8 cellular contexts compared by ENCODE assay signal in genomic region chr19:2427323-2428026, GRCh38. TPM values are rescaled to one million over a fixed set of nuclear protein-coding genes. Genes with fewer than 3 reads are reported as not detected.
DNase-seq lines count a peak whose midpoint lies in the region; ATAC-seq and TF ChIP-seq lines count a peak whose summit lies in the region.

TSS of gene TIMM13 (minus strand) at chr19:2427586. CDS start at chr19:2427533, 53 bp downstream.

- DNase-seq in ELR (ENCODE audit: low read depth) (peak; percentile 96), H9 (peak; percentile 98), MG63 (peak; percentile 90), SHP77 (lab: John Stamatoyannopoulos, UW) (peak; percentile 92 to 96), fibroblast of peridontal ligament (ENCODE audit: extremely low read depth) (peak; percentile 95)
- DNase-seq in activated T-helper 9 cell treated with anti-CD3 and anti-CD28 coated beads, Interleukin-2, amount 50 U/mL, for 16 hours (ENCODE audit: low read depth) = peak; percentile 95
- peak; percentile 98 for DNase-seq in natural killer cell treated with Interleukin-12 subunit alpha and Interleukin-12 subunit beta and Interleukin-15 and Interleukin-18, amount 100 ng/mL, for 72 hours (ENCODE audit: low spot score)
- peak; percentile 92 for DNase-seq in stimulated activated naive CD4-positive, alpha-beta T cell treated with Interleukin-2 at 50 U/mL for 16 hours (lab: John Stamatoyannopoulos, UW)

- no peaks in the 10 kb centered on the region; the same call in 1 of the 2 replicates for H3K4me1 ChIP-seq in H9 (ENCODE audit: insufficient read depth, low read length)

- H4K20me1 ChIP-seq in H9 (ENCODE audit: control insufficient read depth, insufficient read depth, insufficient read length) = no peaks in the 10 kb centered on the region

- peak within 1 kb of the TSS; percentile 60 for H3K4me2 ChIP-seq in H9 (ENCODE audit: insufficient read depth, insufficient read length, low read length)

- H2BK5ac ChIP-seq in H9 (ENCODE audit: insufficient read length, low read length) = peak within 1 kb of the TSS; percentile 89

- peaks cover 18% of the 10 kb centered on the region for H3K36me3 ChIP-seq in MG63

- H3K14ac ChIP-seq in H9 (ENCODE audit: insufficient read depth, low read length) = peak within 1 kb of the TSS; percentile 99

- H2BK20ac ChIP-seq in H9 (ENCODE audit: low read depth, low read length, poor library complexity, severe bottlenecking) = no peak within 1 kb of the TSS

- H3K4ac ChIP-seq in H9 (ENCODE audit: low read depth, low read length) = peak within 1 kb of the TSS; percentile 82; the same call in 1 of the 2 replicates

- no peak for TF ChIP-seq CTCF in H9 (conservative IDR thresholded peaks at IDR 0.05)

- no peak within 1 kb of the TSS for H3K23ac ChIP-seq in H9 (ENCODE audit: insufficient read length, low read depth, low read length)

- peak within 1 kb of the TSS; percentile 83 for H2BK120ac ChIP-seq in H9 (ENCODE audit: low read depth, low read length, poor library complexity, severe bottlenecking)

- H3K27me3 ChIP-seq in H9 (ENCODE audit: insufficient read depth, low read length) (no peaks in the 10 kb centered on the region), MG63 (no peaks in the 10 kb centered on the region)

- H2BK12ac ChIP-seq in H9 (ENCODE audit: insufficient read length, low read depth, low read length) = no peak within 1 kb of the TSS

- no peaks in the 10 kb centered on the region for H3K79me1 ChIP-seq in H9 (ENCODE audit: insufficient read depth, low read depth, low read length, poor library complexity, severe bottlenecking)

- H4K5ac ChIP-seq in H9 (ENCODE audit: insufficient read length, low read depth, low read length) = peak within 1 kb of the TSS; percentile 45

- H2AK5ac ChIP-seq in H9 (ENCODE audit: insufficient read length, low read length) = no peak within 1 kb of the TSS

- peak within 1 kb of the TSS; percentile 21 for H3K27ac ChIP-seq in H9 (ENCODE audit: insufficient read length, low read depth, low read length)

- ATAC-seq in natural killer cell treated with Interleukin-12 subunit alpha and Interleukin-12 subunit beta and Interleukin-15 and Interleukin-18, amount 100 ng/mL, for 72 hours = peak; percentile 95 to 96

- H3K27ac Mint-ChIP-seq in H9 = peak within 1 kb of the TSS; percentile 98 to 99 (median 99)
- peak within 1 kb of the TSS; percentile 93 to 96 for H3K27ac Mint-ChIP-seq in natural killer cell treated with Interleukin-12 subunit alpha and Interleukin-12 subunit beta and Interleukin-15 and Interleukin-18, amount 100 ng/mL, for 72 hours

- H3K27me3 Mint-ChIP-seq in H9 (ENCODE audit: low read depth) = peaks cover 2% of the 10 kb centered on the region; the same call in 1 of the 2 replicates
- H3K27me3 Mint-ChIP-seq in natural killer cell treated with Interleukin-12 subunit alpha and Interleukin-12 subunit beta and Interleukin-15 and Interleukin-18, amount 100 ng/mL, for 72 hours = no peaks in the 10 kb centered on the region

- H3K9me3 ChIP-seq in H9 (ENCODE audit: control insufficient read depth, low read depth, low read length) (no peaks in the 10 kb centered on the region), MG63 (no peaks in the 10 kb centered on the region)

- peaks cover 9% of the 10 kb centered on the region for H3K23me2 ChIP-seq in H9 (ENCODE audit: insufficient read length, low read depth, low read length, poor library complexity, severe bottlenecking)

- H3K9ac ChIP-seq in H9 (ENCODE audit: extremely low read depth, insufficient read length, low read length) = peak within 1 kb of the TSS; percentile 95

- H3K56ac ChIP-seq in H9 (ENCODE audit: insufficient read length, low read depth, low read length) = no peak within 1 kb of the TSS

- no peak within 1 kb of the TSS for H4K8ac ChIP-seq in H9 (replicated peaks; ENCODE audit: insufficient read length, low read depth, low read length)

- peak within 1 kb of the TSS; percentile 91 to 93 for H3K4me3 Mint-ChIP-seq in H9
- peak within 1 kb of the TSS; percentile 91 for H3K4me3 Mint-ChIP-seq in natural killer cell treated with Interleukin-12 subunit alpha and Interleukin-12 subunit beta and Interleukin-15 and Interleukin-18, amount 100 ng/mL, for 72 hours

- peak within 1 kb of the TSS; percentile 69 for H3T11ph ChIP-seq in H9 (ENCODE audit: low read length)

- H3K18ac ChIP-seq in H9 (ENCODE audit: insufficient read length, low read depth, low read length) = peak within 1 kb of the TSS; percentile 100

- no peaks in the 10 kb centered on the region for H3K9me3 Mint-ChIP-seq in H9
- H3K9me3 Mint-ChIP-seq in natural killer cell treated with Interleukin-12 subunit alpha and Interleukin-12 subunit beta and Interleukin-15 and Interleukin-18, amount 100 ng/mL, for 72 hours = no peaks in the 10 kb centered on the region

- peaks cover 16 to 26% of the 10 kb centered on the region in 2 experiments for H3K4me1 Mint-ChIP-seq in H9
- H3K4me1 Mint-ChIP-seq in natural killer cell treated with Interleukin-12 subunit alpha and Interleukin-12 subunit beta and Interleukin-15 and Interleukin-18, amount 100 ng/mL, for 72 hours (ENCODE audit: low read depth in 2 of 2) = peaks cover 6 to 11% of the 10 kb centered on the region in 2 donors

- peak within 1 kb of the TSS; percentile 80 for H4K91ac ChIP-seq in H9 (ENCODE audit: insufficient read length, low read depth, low read length)

- no peak within 1 kb of the TSS for H2BK15ac ChIP-seq in H9 (ENCODE audit: low read depth, low read length)

- WGBS in H9 (ENCODE audit: extremely low coverage, insufficient read length, low lambda C conversion rate) = no CpG with 5 or more reads among the region's 84 CpGs

- H2AFZ ChIP-seq in H9 (ENCODE audit: low read length) = no peak within 1 kb of the TSS

- H3K36me3 Mint-ChIP-seq in H9 (ENCODE audit: insufficient read depth in 1 of 3, low read depth in 3 of 3) = peaks cover 6 to 33% (median 31%) of the 10 kb centered on the region in 3 experiments; a peak in 6 of 7 replicates
- no peaks in the 10 kb centered on the region for H3K36me3 Mint-ChIP-seq in natural killer cell treated with Interleukin-12 subunit alpha and Interleukin-12 subunit beta and Interleukin-15 and Interleukin-18, amount 100 ng/mL, for 72 hours

- H3K79me2 ChIP-seq in H9 (ENCODE audit: insufficient read depth, low read length) = peaks cover 2% of the 10 kb centered on the region; the same call in 1 of the 2 replicates

- H3K4me3 ChIP-seq in MG63 = peak within 1 kb of the TSS; percentile 95

RNA-seq across cellular contexts. Expression of gene TIMM13, which starts in this region (rescaled TPM):
- 214 and 219 TPM in 2 replicates for total RNA-seq in H9 (2021)
- total RNA-seq in MG63 (2014; rRNA removed; shearing (Covaris generic); ENCODE audit: low replicate concordance) = 17.2 and 34.5 TPM in 2 replicates
- total RNA-seq in natural killer cell treated with Interleukin-12 subunit alpha and Interleukin-12 subunit beta and Interleukin-15 and Interleukin-18, amount 100 ng/mL, for 72 hours = 100 to 1,000 TPM in 1 of 2 donors, 10 to 100 TPM in 1; 80.1 to 124 TPM

Comparison
In these comparisons a context has a peak if more than half of its experiments do, and no peak if none do; other contexts are left out.
1. Peak in every context shown above with its lines: DNase-seq, ATAC-seq, H3K4me3 ChIP-seq and H3K27ac ChIP-seq.